ENCODE assay signal across 1 cellular context in the genomic region with DNA sequence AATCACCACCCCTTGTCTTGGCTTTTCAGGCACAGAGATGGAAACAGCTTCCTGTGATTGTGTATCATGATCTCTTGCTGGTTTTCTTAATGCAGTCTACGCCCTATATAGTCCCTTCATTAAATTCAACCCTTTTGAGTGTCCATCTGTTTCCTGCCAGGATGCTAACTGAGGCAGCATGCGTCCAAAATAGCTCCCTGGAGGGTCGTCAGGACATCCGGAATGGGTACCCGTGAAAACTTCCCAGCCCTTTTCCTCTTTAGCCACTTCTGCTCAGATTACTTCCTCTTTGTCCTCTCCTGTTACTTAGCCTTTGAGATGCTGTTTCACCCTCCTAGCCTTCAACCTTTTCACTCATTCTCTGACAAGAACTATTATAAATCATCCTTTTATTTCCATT.
TF ChIP-seq lines count a peak whose summit lies in the region.

No MANE protein-coding gene starts in this region.

TF ChIP-seq in WTC11, 78 proteins besides CTCF, POLR2A, EP300 and RAD21 (continued from another document):
- TF ChIP-seq, protein P1, sequence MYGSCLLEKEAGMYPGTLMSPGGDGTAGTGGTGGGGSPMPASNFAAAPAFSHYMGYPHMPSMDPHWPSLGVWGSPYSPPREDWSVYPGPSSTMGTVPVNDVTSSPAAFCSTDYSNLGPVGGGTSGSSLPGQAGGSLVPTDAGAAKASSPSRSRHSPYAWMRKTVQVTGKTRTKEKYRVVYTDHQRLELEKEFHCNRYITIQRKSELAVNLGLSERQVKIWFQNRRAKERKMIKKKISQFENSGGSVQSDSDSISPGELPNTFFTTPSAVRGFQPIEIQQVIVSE (CRISPR knock-in tag; IDR thresholded peaks at IDR 0.05; ENCODE audit: borderline replicate concordance) = no peak
- TF ChIP-seq SOX15 (CRISPR knock-in tag; IDR thresholded peaks at IDR 0.05) (no peak), SMAD3 (CRISPR knock-in tag; IDR thresholded peaks at IDR 0.05; ENCODE audit: borderline replicate concordance) (no peak), ZNF396 (CRISPR knock-in tag; IDR thresholded peaks at IDR 0.05; ENCODE audit: borderline replicate concordance) (no peak), ZNF138 (CRISPR knock-in tag; conservative IDR thresholded peaks at IDR 0.05) (no peak)
- TF ChIP-seq, protein P2, sequence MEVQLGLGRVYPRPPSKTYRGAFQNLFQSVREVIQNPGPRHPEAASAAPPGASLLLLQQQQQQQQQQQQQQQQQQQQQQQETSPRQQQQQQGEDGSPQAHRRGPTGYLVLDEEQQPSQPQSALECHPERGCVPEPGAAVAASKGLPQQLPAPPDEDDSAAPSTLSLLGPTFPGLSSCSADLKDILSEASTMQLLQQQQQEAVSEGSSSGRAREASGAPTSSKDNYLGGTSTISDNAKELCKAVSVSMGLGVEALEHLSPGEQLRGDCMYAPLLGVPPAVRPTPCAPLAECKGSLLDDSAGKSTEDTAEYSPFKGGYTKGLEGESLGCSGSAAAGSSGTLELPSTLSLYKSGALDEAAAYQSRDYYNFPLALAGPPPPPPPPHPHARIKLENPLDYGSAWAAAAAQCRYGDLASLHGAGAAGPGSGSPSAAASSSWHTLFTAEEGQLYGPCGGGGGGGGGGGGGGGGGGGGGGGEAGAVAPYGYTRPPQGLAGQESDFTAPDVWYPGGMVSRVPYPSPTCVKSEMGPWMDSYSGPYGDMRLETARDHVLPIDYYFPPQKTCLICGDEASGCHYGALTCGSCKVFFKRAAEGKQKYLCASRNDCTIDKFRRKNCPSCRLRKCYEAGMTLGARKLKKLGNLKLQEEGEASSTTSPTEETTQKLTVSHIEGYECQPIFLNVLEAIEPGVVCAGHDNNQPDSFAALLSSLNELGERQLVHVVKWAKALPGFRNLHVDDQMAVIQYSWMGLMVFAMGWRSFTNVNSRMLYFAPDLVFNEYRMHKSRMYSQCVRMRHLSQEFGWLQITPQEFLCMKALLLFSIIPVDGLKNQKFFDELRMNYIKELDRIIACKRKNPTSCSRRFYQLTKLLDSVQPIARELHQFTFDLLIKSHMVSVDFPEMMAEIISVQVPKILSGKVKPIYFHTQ (CRISPR knock-in tag; IDR thresholded peaks at IDR 0.05) = no peak
- TF ChIP-seq, protein P3, sequence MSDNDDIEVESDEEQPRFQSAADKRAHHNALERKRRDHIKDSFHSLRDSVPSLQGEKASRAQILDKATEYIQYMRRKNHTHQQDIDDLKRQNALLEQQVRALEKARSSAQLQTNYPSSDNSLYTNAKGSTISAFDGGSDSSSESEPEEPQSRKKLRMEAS (CRISPR knock-in tag; IDR thresholded peaks at IDR 0.05) = no peak
- TF ChIP-seq, protein P4, sequence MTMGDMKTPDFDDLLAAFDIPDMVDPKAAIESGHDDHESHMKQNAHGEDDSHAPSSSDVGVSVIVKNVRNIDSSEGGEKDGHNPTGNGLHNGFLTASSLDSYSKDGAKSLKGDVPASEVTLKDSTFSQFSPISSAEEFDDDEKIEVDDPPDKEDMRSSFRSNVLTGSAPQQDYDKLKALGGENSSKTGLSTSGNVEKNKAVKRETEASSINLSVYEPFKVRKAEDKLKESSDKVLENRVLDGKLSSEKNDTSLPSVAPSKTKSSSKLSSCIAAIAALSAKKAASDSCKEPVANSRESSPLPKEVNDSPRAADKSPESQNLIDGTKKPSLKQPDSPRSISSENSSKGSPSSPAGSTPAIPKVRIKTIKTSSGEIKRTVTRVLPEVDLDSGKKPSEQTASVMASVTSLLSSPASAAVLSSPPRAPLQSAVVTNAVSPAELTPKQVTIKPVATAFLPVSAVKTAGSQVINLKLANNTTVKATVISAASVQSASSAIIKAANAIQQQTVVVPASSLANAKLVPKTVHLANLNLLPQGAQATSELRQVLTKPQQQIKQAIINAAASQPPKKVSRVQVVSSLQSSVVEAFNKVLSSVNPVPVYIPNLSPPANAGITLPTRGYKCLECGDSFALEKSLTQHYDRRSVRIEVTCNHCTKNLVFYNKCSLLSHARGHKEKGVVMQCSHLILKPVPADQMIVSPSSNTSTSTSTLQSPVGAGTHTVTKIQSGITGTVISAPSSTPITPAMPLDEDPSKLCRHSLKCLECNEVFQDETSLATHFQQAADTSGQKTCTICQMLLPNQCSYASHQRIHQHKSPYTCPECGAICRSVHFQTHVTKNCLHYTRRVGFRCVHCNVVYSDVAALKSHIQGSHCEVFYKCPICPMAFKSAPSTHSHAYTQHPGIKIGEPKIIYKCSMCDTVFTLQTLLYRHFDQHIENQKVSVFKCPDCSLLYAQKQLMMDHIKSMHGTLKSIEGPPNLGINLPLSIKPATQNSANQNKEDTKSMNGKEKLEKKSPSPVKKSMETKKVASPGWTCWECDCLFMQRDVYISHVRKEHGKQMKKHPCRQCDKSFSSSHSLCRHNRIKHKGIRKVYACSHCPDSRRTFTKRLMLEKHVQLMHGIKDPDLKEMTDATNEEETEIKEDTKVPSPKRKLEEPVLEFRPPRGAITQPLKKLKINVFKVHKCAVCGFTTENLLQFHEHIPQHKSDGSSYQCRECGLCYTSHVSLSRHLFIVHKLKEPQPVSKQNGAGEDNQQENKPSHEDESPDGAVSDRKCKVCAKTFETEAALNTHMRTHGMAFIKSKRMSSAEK (CRISPR knock-in tag; IDR thresholded peaks at IDR 0.05; ENCODE audit: borderline replicate concordance) = no peak
- TF ChIP-seq, protein P5, sequence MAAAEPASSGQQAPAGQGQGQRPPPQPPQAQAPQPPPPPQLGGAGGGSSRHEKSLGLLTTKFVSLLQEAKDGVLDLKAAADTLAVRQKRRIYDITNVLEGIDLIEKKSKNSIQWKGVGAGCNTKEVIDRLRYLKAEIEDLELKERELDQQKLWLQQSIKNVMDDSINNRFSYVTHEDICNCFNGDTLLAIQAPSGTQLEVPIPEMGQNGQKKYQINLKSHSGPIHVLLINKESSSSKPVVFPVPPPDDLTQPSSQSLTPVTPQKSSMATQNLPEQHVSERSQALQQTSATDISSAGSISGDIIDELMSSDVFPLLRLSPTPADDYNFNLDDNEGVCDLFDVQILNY (CRISPR knock-in tag; IDR thresholded peaks at IDR 0.05) = no peak
TF ChIP-seq in WTC11: peak in this region for 0.
